In the genomic region with DNA sequence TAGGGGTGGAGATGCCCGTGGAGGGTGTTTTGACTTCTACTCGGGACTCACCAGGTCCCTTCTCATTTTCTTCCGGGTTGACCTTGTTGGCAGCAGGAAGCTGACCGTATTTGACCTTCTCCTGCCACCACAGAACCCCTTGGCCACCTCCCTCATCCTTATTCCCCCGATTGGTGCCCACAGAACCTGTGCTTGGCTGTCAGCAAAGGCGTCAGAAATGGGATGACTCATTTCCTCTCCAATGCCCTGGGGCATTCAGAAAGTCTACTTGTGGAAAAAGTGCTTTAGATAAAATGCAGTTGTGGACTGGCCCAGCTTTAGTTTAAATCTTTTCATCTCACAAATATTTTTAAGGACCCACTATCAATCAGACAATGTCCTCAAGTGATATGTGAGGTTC, we compare ENCODE assay signal across 9 cellular contexts.
DNase-seq lines count a peak whose midpoint lies in the region; ATAC-seq, FAIRE-seq and TF ChIP-seq lines count a peak whose summit lies in the region.
"Had no signal": no experiment of that assay in that cellular context is flagged by ENCODE, and none has a peak within 500 bp of the region (broad histone marks: within the 10 kb centered on the region; RNA-seq: fewer than 3 reads in every experiment).

No MANE protein-coding gene starts in this region.

- peaks cover 0 to 4% (median 0%) of the 10 kb centered on the region in 11 donors for H3K9me3 Mint-ChIP-seq in naive thymus-derived CD4-positive, alpha-beta T cell

- H3K4me2 ChIP-seq in GM12878 (ENCODE audit: control insufficient read depth, insufficient read depth): peak overlapping the region; percentile 30; the same call in 1 of the 2 replicates

- no peak for FAIRE-seq in GM12878 (lab: Jason Lieb, UNC)

- SMC1A ChIA-PET in GM12878 (lab: Charles Lee; ENCODE audit: uncharacterized antibody, unreplicated experiment): no interaction called here

- H3K4me1 Mint-ChIP-seq in naive thymus-derived CD4-positive, alpha-beta T cell: peaks cover 0 to 10% (median 7%) of the 10 kb centered on the region in 7 donors

- H3K4me3 ChIP-seq in GM12878: no peak overlapping the region
- H3K4me3 ChIP-seq in naive thymus-derived CD4-positive, alpha-beta T cell (ENCODE audit: low read length): no peak overlapping the region

- peak overlapping the region in 1 of 10 donors; percentile 61 for H3K4me3 Mint-ChIP-seq in naive thymus-derived CD4-positive, alpha-beta T cell

- no peaks in the 10 kb centered on the region for H3K36me3 ChIP-seq in GM12878 (ENCODE audit: control insufficient read depth in 2 of 2, insufficient read depth in 2 of 2, low read length in 1 of 2)
- H3K36me3 ChIP-seq in naive thymus-derived CD4-positive, alpha-beta T cell (ENCODE audit: control insufficient read depth in 2 of 3, insufficient read depth in 3 of 3, low read length in 3 of 3): no peaks in the 10 kb centered on the region

- TF ChIP-seq EP300 in GM12878 (IDR thresholded peaks at IDR 0.05; ENCODE audit: borderline replicate concordance in 1 of 2, control insufficient read depth in 1 of 2, low read depth in 2 of 2, low read length in 2 of 2): no peak

- H3K27me3 Mint-ChIP-seq in naive thymus-derived CD4-positive, alpha-beta T cell: peaks cover 0 to 17% (median 9%) of the 10 kb centered on the region in 5 donors

- POLR2A ChIA-PET in GM12878 (lab: Charles Lee): no interaction called here
- POLR2A ChIA-PET in naive thymus-derived CD4-positive, alpha-beta T cell (lab: Charles Lee): no interaction called here

- no peaks in the 10 kb centered on the region; the same call in 2 of the 3 replicates for H3K9me3 ChIP-seq in GM12878 (replicated peaks; ENCODE audit: control insufficient read depth, insufficient read depth, low read length)
- H3K9me3 ChIP-seq in naive thymus-derived CD4-positive, alpha-beta T cell (ENCODE audit: control insufficient read depth in 2 of 3, low read length in 3 of 3): no peaks in the 10 kb centered on the region

- CTCF ChIA-PET in GM12878 (lab: Yijun Ruan, JAX): no interaction called here
- CTCF ChIA-PET in naive thymus-derived CD4-positive, alpha-beta T cell (lab: Charles Lee): no interaction called here

- H3K9ac ChIP-seq in GM12878 (ENCODE audit: control insufficient read depth, insufficient read depth, low read length): no peak overlapping the region
- H3K9ac ChIP-seq: parathyroid adenoma had no signal

- no peaks in the 10 kb centered on the region; the same call in 1 of the 2 replicates for H3K4me1 ChIP-seq in GM12878 (ENCODE audit: control insufficient read depth, insufficient read depth, low read length)
- H3K4me1 ChIP-seq in naive thymus-derived CD4-positive, alpha-beta T cell (ENCODE audit: control insufficient read depth in 2 of 2, insufficient read depth in 2 of 2, low read length in 2 of 2): no peaks in the 10 kb centered on the region
- H3K4me1 ChIP-seq: parathyroid adenoma had no signal

- TF ChIP-seq RAD21 in GM12878 (IDR thresholded peaks at IDR 0.05; ENCODE audit: insufficient read depth, low read depth, low read length): no peak

- TF ChIP-seq CTCF in GM12878 (IDR thresholded peaks at IDR 0.05 in 2 of 3, conservative IDR thresholded peaks at IDR 0.05 in 1 of 3; ENCODE audit: control insufficient read depth in 2 of 3, extremely low read depth in 1 of 3, insufficient read depth in 1 of 3, low read depth in 3 of 3, low read length in 3 of 3): no peak

- H3K27ac ChIP-seq in GM12878 (ENCODE audit: control insufficient read depth, insufficient read depth): no peak overlapping the region; the same call in 1 of the 2 replicates
- no peak overlapping the region for H3K27ac ChIP-seq in naive thymus-derived CD4-positive, alpha-beta T cell (ENCODE audit: low read depth, low read length)
- H3K27ac ChIP-seq: parathyroid adenoma had no signal

- WGBS in GM12878 (ENCODE audit: insufficient coverage, insufficient replicate concordance, low lambda C conversion rate, missing lambda C conversion rate): 3% methylated on average over 6 of the region's 6 CpGs

- H3K27me3 ChIP-seq in GM12878 (replicated peaks in 1 of 2; ENCODE audit: control insufficient read depth in 2 of 2, insufficient read depth in 2 of 2, low read length in 1 of 2): no peaks in the 10 kb centered on the region
- H3K27me3 ChIP-seq in naive thymus-derived CD4-positive, alpha-beta T cell (ENCODE audit: control insufficient read depth in 2 of 2, insufficient read depth in 2 of 2, low read length in 2 of 2): no peaks in the 10 kb centered on the region

- RAD21 ChIA-PET in GM12878 (lab: Charles Lee; ENCODE audit: unreplicated experiment): no interaction called here

- H2AFZ ChIP-seq in GM12878 (ENCODE audit: control insufficient read depth, low read depth, low read length): peak overlapping the region; percentile 4
- H2AFZ ChIP-seq: parathyroid adenoma had no signal

- TF ChIP-seq POLR2A in GM12878 (IDR thresholded peaks at IDR 0.05; ENCODE audit: low read depth, low read length): no peak

- ATAC-seq in GM12878 (peak; percentile 72), HG03469 (IDR thresholded peaks at IDR 0.05; ENCODE audit: unreplicated experiment) (no peak)
- ATAC-seq in naive thymus-derived CD4-positive, alpha-beta T cell: peak; percentile 50

- DNase-seq in GM03348 (ENCODE audit: low spot score) (peak; percentile 60), MV-4-11 (lab: John Stamatoyannopoulos, UW) (peak; percentile 85), GM12878 (ENCODE audit: low read depth, low spot score) (peak; percentile 56), head of caudate nucleus (no peak), NCI-H2171 (lab: John Stamatoyannopoulos, UW) (no peak), mucosa of gallbladder (ENCODE audit: low spot score) (no peak)
- DNase-seq in naive thymus-derived CD4-positive, alpha-beta T cell: peak in 1 of 9 donors; percentile 44

- in situ Hi-C loops in GM12878 (cut with MboI): no loop called here

- no peaks in the 10 kb centered on the region for H3K36me3 Mint-ChIP-seq in naive thymus-derived CD4-positive, alpha-beta T cell

- no TSS peak for BruUV-seq in GM12878 (replicated peaks; lab: Mats Ljungman, UMichigan)

- no peaks in the 10 kb centered on the region for H3K79me2 ChIP-seq in GM12878 (ENCODE audit: control insufficient read depth, insufficient read depth, low read length)
- H3K79me2 ChIP-seq: parathyroid adenoma had no signal

- intact Hi-C loops in GM12878 (cut with micrococcal nuclease; ENCODE audit: unreplicated experiment): no loop called here
- intact Hi-C loops in naive thymus-derived CD4-positive, alpha-beta T cell (cut with micrococcal nuclease): no loop called here
- intact Hi-C loops in head of caudate nucleus (cut with DNase I): no loop called here

- H4K20me1 ChIP-seq in GM12878 (ENCODE audit: control insufficient read depth, insufficient read depth): no peaks in the 10 kb centered on the region

- peak overlapping the region in 2 of 9 donors; percentile 68 to 79 for H3K27ac Mint-ChIP-seq in naive thymus-derived CD4-positive, alpha-beta T cell

TF ChIP-seq in GM12878, 131 proteins besides CTCF, POLR2A, EP300 and RAD21:
- TF ChIP-seq, protein P1, sequence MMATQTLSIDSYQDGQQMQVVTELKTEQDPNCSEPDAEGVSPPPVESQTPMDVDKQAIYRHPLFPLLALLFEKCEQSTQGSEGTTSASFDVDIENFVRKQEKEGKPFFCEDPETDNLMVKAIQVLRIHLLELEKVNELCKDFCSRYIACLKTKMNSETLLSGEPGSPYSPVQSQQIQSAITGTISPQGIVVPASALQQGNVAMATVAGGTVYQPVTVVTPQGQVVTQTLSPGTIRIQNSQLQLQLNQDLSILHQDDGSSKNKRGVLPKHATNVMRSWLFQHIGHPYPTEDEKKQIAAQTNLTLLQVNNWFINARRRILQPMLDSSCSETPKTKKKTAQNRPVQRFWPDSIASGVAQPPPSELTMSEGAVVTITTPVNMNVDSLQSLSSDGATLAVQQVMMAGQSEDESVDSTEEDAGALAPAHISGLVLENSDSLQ (IDR thresholded peaks at IDR 0.05): peak; percentile 32; the same call in 1 of the 2 replicates
- TF ChIP-seq SRF (IDR thresholded peaks at IDR 0.05; ENCODE audit: low read depth in 2 of 2, low read length in 2 of 2) (0 out of 4 replicates have a peak, but pooled peaks of 1 of the 2 experiments have one; percentile 14), NR2C2 (IDR thresholded peaks at IDR 0.05; ENCODE audit: borderline replicate concordance, control insufficient read depth, insufficient read length, low read depth) (no peak), MYC (IDR thresholded peaks at IDR 0.05; ENCODE audit: insufficient read depth, insufficient read length, insufficient replicate concordance, low read length, severe bottlenecking) (no peak), CREM (IDR thresholded peaks at IDR 0.05; ENCODE audit: low read depth) (no peak), MEF2B (IDR thresholded peaks at IDR 0.05; ENCODE audit: partially characterized antibody, poor library complexity, severe bottlenecking) (peak; percentile 47), NR2C1 (IDR thresholded peaks at IDR 0.05) (peak; percentile 40; the same call in 1 of the 2 replicates), KLF5 (IDR thresholded peaks at IDR 0.05; ENCODE audit: partially characterized antibody) (no peak), IKZF2 (IDR thresholded peaks at IDR 0.05) (0 out of 4 replicates have a peak, but pooled peaks of 1 of the 2 experiments have one; percentile 14), BHLHE40 (IDR thresholded peaks at IDR 0.05; ENCODE audit: borderline replicate concordance in 1 of 2, low read depth in 2 of 2, low read length in 1 of 2) (no peak), ZNF217 (IDR thresholded peaks at IDR 0.05) (no peak)
- TF ChIP-seq, protein P2, sequence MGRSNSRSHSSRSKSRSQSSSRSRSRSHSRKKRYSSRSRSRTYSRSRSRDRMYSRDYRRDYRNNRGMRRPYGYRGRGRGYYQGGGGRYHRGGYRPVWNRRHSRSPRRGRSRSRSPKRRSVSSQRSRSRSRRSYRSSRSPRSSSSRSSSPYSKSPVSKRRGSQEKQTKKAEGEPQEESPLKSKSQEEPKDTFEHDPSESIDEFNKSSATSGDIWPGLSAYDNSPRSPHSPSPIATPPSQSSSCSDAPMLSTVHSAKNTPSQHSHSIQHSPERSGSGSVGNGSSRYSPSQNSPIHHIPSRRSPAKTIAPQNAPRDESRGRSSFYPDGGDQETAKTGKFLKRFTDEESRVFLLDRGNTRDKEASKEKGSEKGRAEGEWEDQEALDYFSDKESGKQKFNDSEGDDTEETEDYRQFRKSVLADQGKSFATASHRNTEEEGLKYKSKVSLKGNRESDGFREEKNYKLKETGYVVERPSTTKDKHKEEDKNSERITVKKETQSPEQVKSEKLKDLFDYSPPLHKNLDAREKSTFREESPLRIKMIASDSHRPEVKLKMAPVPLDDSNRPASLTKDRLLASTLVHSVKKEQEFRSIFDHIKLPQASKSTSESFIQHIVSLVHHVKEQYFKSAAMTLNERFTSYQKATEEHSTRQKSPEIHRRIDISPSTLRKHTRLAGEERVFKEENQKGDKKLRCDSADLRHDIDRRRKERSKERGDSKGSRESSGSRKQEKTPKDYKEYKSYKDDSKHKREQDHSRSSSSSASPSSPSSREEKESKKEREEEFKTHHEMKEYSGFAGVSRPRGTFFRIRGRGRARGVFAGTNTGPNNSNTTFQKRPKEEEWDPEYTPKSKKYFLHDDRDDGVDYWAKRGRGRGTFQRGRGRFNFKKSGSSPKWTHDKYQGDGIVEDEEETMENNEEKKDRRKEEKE (IDR thresholded peaks at IDR 0.05): no peak

Comparison
In these comparisons a context has a peak if more than half of its experiments do, and no peak if none do; other contexts are left out.
1. DNase-seq: peak in GM03348 (single experiment), MV-4-11 (single experiment) and GM12878 (single experiment); none in head of caudate nucleus (0 of 42), NCI-H2171 (single experiment) and mucosa of gallbladder (single experiment).